ENCODE assay signal across 1 cellular context in the genomic region with DNA sequence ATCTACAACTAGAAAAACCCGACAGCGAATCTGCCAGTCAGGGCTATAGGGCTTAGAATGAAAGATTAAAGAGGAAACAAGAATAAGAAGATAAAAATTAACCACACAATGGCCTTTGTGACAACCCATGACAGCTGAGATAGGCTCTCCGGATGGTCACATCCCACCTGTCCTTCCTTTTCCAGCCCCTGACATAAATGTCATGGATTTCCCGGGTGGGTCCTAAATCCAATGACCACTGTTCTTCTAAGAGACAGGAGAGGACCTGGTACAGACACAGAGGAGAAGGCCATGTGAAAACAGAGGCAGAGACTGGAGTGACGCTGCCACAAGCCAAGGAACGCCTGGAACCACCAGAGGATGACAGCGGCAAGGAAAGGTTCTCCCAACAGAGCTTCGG.
TF ChIP-seq lines count a peak whose summit lies in the region.

No MANE protein-coding gene starts in this region.

TF ChIP-seq in IMR-90, 13 proteins besides CTCF, POLR2A, EP300 and RAD21 (continued from another document):
- TF ChIP-seq SMC3 (IDR thresholded peaks at IDR 0.05; ENCODE audit: low read depth, low read length) (no peak), CHD1 (IDR thresholded peaks at IDR 0.05; ENCODE audit: low read depth, low read length) (no peak), MAZ (IDR thresholded peaks at IDR 0.05; ENCODE audit: borderline replicate concordance, low read depth, low read length) (no peak), FOS (IDR thresholded peaks at IDR 0.05; ENCODE audit: low read depth, low read length) (no peak)
